ENCODE assay signal across 12 cellular contexts in the genomic region with DNA sequence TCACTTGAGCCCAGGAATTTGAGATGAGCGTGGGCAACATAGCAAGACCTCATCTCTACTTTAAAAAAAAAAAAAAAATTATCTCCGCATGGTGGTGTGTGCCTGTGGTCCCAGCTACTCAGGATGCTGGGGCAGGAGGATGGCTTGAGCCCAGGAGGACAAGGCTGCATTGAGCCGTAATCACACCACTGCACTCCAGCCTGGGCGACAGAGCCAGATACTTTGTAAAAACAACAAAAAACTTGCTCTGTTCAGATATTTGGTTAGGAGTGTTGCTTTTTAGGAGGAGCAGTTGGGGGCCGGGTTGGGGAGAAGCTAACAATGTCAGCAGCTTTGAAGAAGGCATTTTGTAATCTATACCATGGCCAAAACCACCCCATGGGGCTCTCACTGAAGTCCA. TPM values are rescaled to one million over a fixed set of nuclear protein-coding genes. Genes with fewer than 3 reads are reported as not detected.
"Had no signal": no experiment of that assay in that cellular context is flagged by ENCODE, and none has a peak within 500 bp of the region (broad histone marks: within the 10 kb centered on the region; RNA-seq: fewer than 3 reads in every experiment).

No MANE protein-coding gene starts in this region.

- H3K9me3 Mint-ChIP-seq: activated naive CD4-positive, alpha-beta T cell treated with anti-CD3 and anti-CD28 coated beads, Interleukin-2, amount 50 U/mL, for 24 hours had no signal

- DNase-seq: activated CD4-positive, alpha-beta T cell treated with anti-CD3 and anti-CD28 coated beads, Interleukin-2, amount 50 U/mL, for 1 hour; activated CD4-positive, CD25-positive, alpha-beta regulatory T cell treated with anti-CD3 and anti-CD28 coated beads, Interleukin-2, amount 50 U/mL, for 72 hours; activated CD8-positive, alpha-beta memory T cell treated with anti-CD3 and anti-CD28 coated beads, Interleukin-2, amount 50 U/mL, for 48 hours; activated gamma-delta T cell; cortex of kidney; effector CD4-positive, alpha-beta T cell; T-helper 17 cell had no signal

- H3K27ac Mint-ChIP-seq: activated naive CD4-positive, alpha-beta T cell treated with anti-CD3 and anti-CD28 coated beads, Interleukin-2, amount 50 U/mL, for 24 hours; T-helper 17 cell had no signal

- H3K36me3 Mint-ChIP-seq: activated naive CD4-positive, alpha-beta T cell treated with anti-CD3 and anti-CD28 coated beads, Interleukin-2, amount 50 U/mL, for 24 hours had no signal

- H3K27me3 ChIP-seq: ascending aorta, breast epithelium had no signal

- H3K4me1 ChIP-seq: ascending aorta, breast epithelium had no signal

- H3K4me3 Mint-ChIP-seq: activated naive CD4-positive, alpha-beta T cell treated with anti-CD3 and anti-CD28 coated beads, Interleukin-2, amount 50 U/mL, for 24 hours; neural crest cell had no signal

- H3K9me3 ChIP-seq: ascending aorta, breast epithelium had no signal

- H3K4me3 ChIP-seq: ascending aorta, breast epithelium had no signal

- H3K36me3 ChIP-seq: ascending aorta, breast epithelium had no signal

- H3K27me3 Mint-ChIP-seq: progenitor cell of endocrine pancreas had no signal

RNA-seq across cellular contexts. Expression of a gene that starts 4.1 kb away (rescaled TPM):
- total RNA-seq: ascending aorta, neural crest cell, T-helper 17 cell had no signal
